Comparison of ENCODE assay signal across 9 cellular contexts in the genomic region with DNA sequence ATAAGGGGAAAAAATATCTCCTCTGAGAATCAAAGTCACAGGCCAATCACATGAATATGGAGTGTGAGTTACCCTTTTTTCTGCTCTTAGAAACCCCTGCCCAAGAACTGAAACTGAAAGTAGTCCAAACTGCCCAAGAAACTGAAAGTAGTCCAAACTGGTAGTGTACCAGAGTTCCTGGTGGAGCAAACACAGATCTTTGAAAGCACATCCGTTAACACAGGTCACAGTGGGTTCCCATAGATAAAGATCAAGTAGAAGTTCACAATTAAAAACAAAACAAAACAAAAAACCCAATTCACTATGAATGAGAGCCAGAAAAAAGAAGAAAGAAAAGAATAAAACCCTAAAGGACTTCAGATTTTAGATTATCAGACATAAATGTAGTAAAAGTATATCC.
DNase-seq lines count a peak whose midpoint lies in the region; ATAC-seq, FAIRE-seq and TF ChIP-seq lines count a peak whose summit lies in the region.
"Had no signal": no experiment of that assay in that cellular context is flagged by ENCODE, and none has a peak within 500 bp of the region (broad histone marks: within the 10 kb centered on the region; RNA-seq: fewer than 3 reads in every experiment).

No MANE protein-coding gene starts in this region.

- H3K79me2 ChIP-seq in endothelial cell of umbilical vein (ENCODE audit: control insufficient read depth, insufficient read depth, low read length) (no peaks in the 10 kb centered on the region), smooth muscle cell (ENCODE audit: low read depth) (no peaks in the 10 kb centered on the region)

- dilution Hi-C loops in endothelial cell of umbilical vein (cut with MboI; ENCODE audit: extremely low pct_ligation_motif_present, low sequenced_read_pairs): no loop called here

- CTCF ChIA-PET in activated naive CD4-positive, alpha-beta T cell treated with anti-CD3 and anti-CD28 coated beads for 36 hours (lab: Charles Lee): no interaction called here
- CTCF ChIA-PET in endothelial cell of umbilical vein (lab: Charles Lee): interaction anchor here (0.9 to 1.5 kb wide), 3 partner anchors 9 to 19 kb away, joined by 3 read pairs; no protein-coding TSS in a partner anchor

- peak; percentile 81 for ATAC-seq in HG02571 (IDR thresholded peaks at IDR 0.05; ENCODE audit: unreplicated experiment)

- no peak for FAIRE-seq in endothelial cell of umbilical vein (lab: Jason Lieb, UNC)
- FAIRE-seq: frontal cortex had no signal

- peak overlapping the region in 1 of 3 experiments; percentile 37 for H3K4me3 ChIP-seq in endothelial cell of umbilical vein (replicated peaks in 1 of 3; ENCODE audit: insufficient read depth in 1 of 3, low read depth in 1 of 3, low read length in 3 of 3)
- H3K4me3 ChIP-seq in transverse colon: peak overlapping the region in 1 of 4 donors; percentile 12
- no peak overlapping the region for H3K4me3 ChIP-seq in smooth muscle cell

- H3K4me1 Mint-ChIP-seq in activated naive CD4-positive, alpha-beta T cell treated with anti-CD3 and anti-CD28 coated beads for 36 hours (ENCODE audit: low read depth): peaks cover 14% of the 10 kb centered on the region

- H3K9me3 ChIP-seq in endothelial cell of umbilical vein (replicated peaks; ENCODE audit: control insufficient read depth, insufficient read depth, low read length) (no peaks in the 10 kb centered on the region), transverse colon (no peaks in the 10 kb centered on the region), smooth muscle cell (replicated peaks; ENCODE audit: low read depth) (no peaks in the 10 kb centered on the region)

- H3K9ac ChIP-seq in endothelial cell of umbilical vein (replicated peaks; ENCODE audit: extremely low read depth, insufficient read depth, low read length) (no peak overlapping the region), smooth muscle cell (ENCODE audit: low read depth) (no peak overlapping the region)

- in situ Hi-C loops in transverse colon (cut with MboI; ENCODE audit: low pct_ligation_motif_present in 1 of 4, low pct_unique_long_range_greater_than_20kb in 1 of 4, low sequenced_read_pairs in 3 of 4): no loop called here

- TF ChIP-seq CTCF in endothelial cell of umbilical vein (IDR thresholded peaks at IDR 0.05; ENCODE audit: extremely low read depth in 1 of 2, insufficient read depth in 1 of 2, low read depth in 1 of 2, low read length in 2 of 2) (no peak), transverse colon (IDR thresholded peaks at IDR 0.05) (no peak), smooth muscle cell (IDR thresholded peaks at IDR 0.05; ENCODE audit: borderline replicate concordance, insufficient read depth, poor library complexity, severe bottlenecking) (no peak)

- no peak for DNase-seq in activated naive CD4-positive, alpha-beta T cell treated with anti-CD3 and anti-CD28 coated beads for 36 hours
- no peak for DNase-seq in activated naive CD4-positive, alpha-beta T cell (lab: John Stamatoyannopoulos, UW)
- DNase-seq in NOMO-1 treated with DMSO at 0.1 percent for 48 hours (lab: John Stamatoyannopoulos, UW; ENCODE audit: unreplicated experiment): peak; percentile 29
- DNase-seq in endothelial cell of umbilical vein (ENCODE audit: low read depth, low spot score): peak; percentile 76
- DNase-seq in pons (ENCODE audit: low spot score): peak; percentile 11
- DNase-seq in transverse colon: no peak
- no peak for DNase-seq in smooth muscle cell (lab: John Stamatoyannopoulos, UW; ENCODE audit: unreplicated experiment)

- intact Hi-C loops in activated naive CD4-positive, alpha-beta T cell treated with anti-CD3 and anti-CD28 coated beads for 36 hours (cut with micrococcal nuclease): no loop called here
- intact Hi-C loops in endothelial cell of umbilical vein (cut with micrococcal nuclease) (loop anchor here (2.0 kb wide), 1 partner anchor 34 kb away; no protein-coding TSS in a partner anchor), transverse colon (cut with DNase I; ENCODE audit: low total_unique reads) (no loop called here)

- H3K4me3 Mint-ChIP-seq in activated naive CD4-positive, alpha-beta T cell treated with anti-CD3 and anti-CD28 coated beads for 36 hours: no peak overlapping the region

- H3K9me1 ChIP-seq in endothelial cell of umbilical vein (replicated peaks; ENCODE audit: control insufficient read depth, extremely low read depth, insufficient read depth, low read length): no peaks in the 10 kb centered on the region

- TF ChIP-seq POLR2A in endothelial cell of umbilical vein (IDR thresholded peaks at IDR 0.05; ENCODE audit: low read depth, low read length) (no peak), transverse colon (IDR thresholded peaks at IDR 0.05) (no peak)

- no TSS peak for BruUV-seq in endothelial cell of umbilical vein (replicated peaks; lab: Mats Ljungman, UMichigan)

- H3K27me3 ChIP-seq in endothelial cell of umbilical vein (ENCODE audit: control insufficient read depth in 2 of 2, insufficient read depth in 2 of 2, low read length in 2 of 2) (no peaks in the 10 kb centered on the region), transverse colon (no peaks in the 10 kb centered on the region), smooth muscle cell (ENCODE audit: low read depth) (no peaks in the 10 kb centered on the region)

- WGBS in transverse colon (ENCODE audit: low coverage in 1 of 2), 2 donors: 0 to 4% methylated on average over 1 of the region's 1 CpG
- 82% methylated on average over 1 of the region's 1 CpG for WGBS in smooth muscle cell (ENCODE audit: low lambda C conversion rate)

- POLR2A ChIA-PET in endothelial cell of umbilical vein (lab: Charles Lee): no interaction called here

- no peak for TF ChIP-seq EP300 in transverse colon (IDR thresholded peaks at IDR 0.05; ENCODE audit: low read depth)

- H3K27ac ChIP-seq in endothelial cell of umbilical vein (ENCODE audit: insufficient read depth, low read depth, low read length) (no peak overlapping the region), transverse colon (no peak overlapping the region), smooth muscle cell (ENCODE audit: low read depth) (no peak overlapping the region)

- H3K9me3 Mint-ChIP-seq in activated naive CD4-positive, alpha-beta T cell treated with anti-CD3 and anti-CD28 coated beads for 36 hours: no peaks in the 10 kb centered on the region

- H3K27me3 Mint-ChIP-seq in activated naive CD4-positive, alpha-beta T cell treated with anti-CD3 and anti-CD28 coated beads for 36 hours (ENCODE audit: low read depth): no peaks in the 10 kb centered on the region

- H3F3A ChIP-seq in smooth muscle cell (ENCODE audit: low read depth): no peaks in the 10 kb centered on the region

- H2AFZ ChIP-seq in endothelial cell of umbilical vein (ENCODE audit: low read depth, low read length) (peak overlapping the region; percentile 83), smooth muscle cell (ENCODE audit: low read depth) (no peak overlapping the region)

- H3K27ac Mint-ChIP-seq in activated naive CD4-positive, alpha-beta T cell treated with anti-CD3 and anti-CD28 coated beads for 36 hours: peak overlapping the region; percentile 14

- peaks cover 5% of the 10 kb centered on the region for H3K36me3 Mint-ChIP-seq in activated naive CD4-positive, alpha-beta T cell treated with anti-CD3 and anti-CD28 coated beads for 36 hours (ENCODE audit: low read depth)

- H3K4me1 ChIP-seq in endothelial cell of umbilical vein (ENCODE audit: control insufficient read depth, extremely low read depth, insufficient read depth, low read length): peaks cover 3% of the 10 kb centered on the region
- peaks cover 0 to 5% (median 3%) of the 10 kb centered on the region in 4 donors for H3K4me1 ChIP-seq in transverse colon
- H3K4me1 ChIP-seq in smooth muscle cell (ENCODE audit: low read depth): no peaks in the 10 kb centered on the region

- H3K36me3 ChIP-seq in endothelial cell of umbilical vein (ENCODE audit: control insufficient read depth in 2 of 2, extremely low read depth in 1 of 2, insufficient read depth in 2 of 2, low read length in 2 of 2) (no peaks in the 10 kb centered on the region), transverse colon (no peaks in the 10 kb centered on the region), smooth muscle cell (ENCODE audit: low read depth) (no peaks in the 10 kb centered on the region)

- H3K4me2 ChIP-seq in endothelial cell of umbilical vein (ENCODE audit: insufficient read depth, low read length) (peak overlapping the region; percentile 63), smooth muscle cell (no peak overlapping the region)

- H4K20me1 ChIP-seq in endothelial cell of umbilical vein (replicated peaks; ENCODE audit: control insufficient read depth, extremely low read depth, insufficient read depth, low read length): no peaks in the 10 kb centered on the region
- no peaks in the 10 kb centered on the region for H4K20me1 ChIP-seq in smooth muscle cell (ENCODE audit: low read depth)

TF ChIP-seq in endothelial cell of umbilical vein, 7 proteins besides CTCF, POLR2A, EP300 and RAD21:
- TF ChIP-seq, protein P1, sequence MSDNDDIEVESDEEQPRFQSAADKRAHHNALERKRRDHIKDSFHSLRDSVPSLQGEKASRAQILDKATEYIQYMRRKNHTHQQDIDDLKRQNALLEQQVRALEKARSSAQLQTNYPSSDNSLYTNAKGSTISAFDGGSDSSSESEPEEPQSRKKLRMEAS (IDR thresholded peaks at IDR 0.05; ENCODE audit: insufficient read depth, insufficient read length): no peak
- TF ChIP-seq GATA2 (IDR thresholded peaks at IDR 0.05; ENCODE audit: insufficient read depth, insufficient read length, low read depth, low read length): peak; percentile 17
TF ChIP-seq in endothelial cell of umbilical vein: peak in this region for 1.

Comparison
In these comparisons a context has a peak if more than half of its experiments do, and no peak if none do; other contexts are left out.
1. DNase-seq: peak in NOMO-1 treated with DMSO at 0.1 percent for 48 hours (single experiment), endothelial cell of umbilical vein (single experiment) and pons (single experiment); none in activated naive CD4-positive, alpha-beta T cell treated with anti-CD3 and anti-CD28 coated beads for 36 hours (single experiment), activated naive CD4-positive, alpha-beta T cell (0 of 4), transverse colon (single experiment) and smooth muscle cell (single experiment).